ENCODE assay signal across 12 cellular contexts in genomic region chr1:156225677-156226014, GRCh38. TPM values are rescaled to one million over a fixed set of nuclear protein-coding genes. Genes with fewer than 3 reads are reported as not detected.
DNase-seq lines count a peak whose midpoint lies in the region; ATAC-seq, FAIRE-seq and TF ChIP-seq lines count a peak whose summit lies in the region.
"Had no signal": no experiment of that assay in that cellular context is flagged by ENCODE, and none has a peak within 500 bp of the region (broad histone marks: within the 10 kb centered on the region; RNA-seq: fewer than 3 reads in every experiment).

No MANE protein-coding gene starts in this region.

- no peaks in the 10 kb centered on the region for H3K27me3 Mint-ChIP-seq in T-helper 2 cell treated with Interferon-gamma antibody and Interleukin-4, amounts not matched to agents 5 μg/mL and 100 μg/mL, for 36 hours (ENCODE audit: low read depth)
- H3K27me3 Mint-ChIP-seq in GM23338 (ENCODE audit: insufficient read depth, low read depth, poor library complexity) = no peaks in the 10 kb centered on the region
- no peaks in the 10 kb centered on the region for H3K27me3 Mint-ChIP-seq in activated CD8-positive, alpha-beta T cell treated with anti-CD3 and anti-CD28 coated beads, Interleukin-2, amount 10 ng/mL, durations not matched to agents 7 days and 5 days (ENCODE audit: low read depth)
- H3K27me3 Mint-ChIP-seq in natural killer cell treated with Interleukin-12 subunit alpha and Interleukin-12 subunit beta and Interleukin-15 and Interleukin-18, amount 100 ng/mL, for 72 hours = no peaks in the 10 kb centered on the region
- H3K27me3 Mint-ChIP-seq: dendritic cell treated with granulocyte-macrophage colony-stimulating factor and Interleukin-4, amounts not matched to agents 40 ng/mL and 50 ng/mL, for 4 days had no signal

- no peak for FAIRE-seq in frontal cortex (lab: Jason Lieb, UNC)

- H3K4me3 ChIP-seq in GM23338 (no peak overlapping the region), left ventricle myocardium inferior (no peak overlapping the region)
- H3K4me3 ChIP-seq: SJCRH30, tibial nerve had no signal

- H3K9me3 ChIP-seq in left ventricle myocardium inferior (replicated peaks) = no peaks in the 10 kb centered on the region
- H3K9me3 ChIP-seq: SJCRH30, tibial nerve had no signal

- 0 out of 2 replicates have a peak, but pooled peaks cover 3% of the 10 kb centered on the region for H4K20me1 ChIP-seq in GM23338 (replicated peaks; ENCODE audit: insufficient read depth)

- H3K4me2 ChIP-seq in GM23338 = no peak overlapping the region

- ATAC-seq in GM23338 (no peak), HG03342 (IDR thresholded peaks at IDR 0.05; ENCODE audit: unreplicated experiment) (no peak)
- ATAC-seq in activated CD8-positive, alpha-beta T cell treated with anti-CD3 and anti-CD28 coated beads, Interleukin-2, amount 10 ng/mL, durations not matched to agents 7 days and 5 days = no peak
- no peak for ATAC-seq in natural killer cell treated with Interleukin-12 subunit alpha and Interleukin-12 subunit beta and Interleukin-15 and Interleukin-18, amount 100 ng/mL, for 72 hours

- no peak for DNase-seq in T-helper 2 cell treated with Interferon-gamma antibody and Interleukin-4, amounts not matched to agents 5 μg/mL and 100 μg/mL, for 36 hours (ENCODE audit: low spot score)
- DNase-seq in T-helper 2 cell (no peak), GM23338 (ENCODE audit: low spot score) (no peak), frontal cortex (ENCODE audit: low spot score in 2 of 2) (no peak), left ventricle myocardium inferior (no peak)
- DNase-seq in activated CD8-positive, alpha-beta T cell treated with anti-CD3 and anti-CD28 coated beads, Interleukin-2, amount 10 ng/mL, durations not matched to agents 7 days and 5 days = no peak
- DNase-seq in natural killer cell treated with Interleukin-12 subunit alpha and Interleukin-12 subunit beta and Interleukin-15 and Interleukin-18, amount 100 ng/mL, for 72 hours (ENCODE audit: low spot score) = no peak

- POLR2A ChIA-PET in activated CD8-positive, alpha-beta T cell treated with anti-CD3 and anti-CD28 coated beads, Interleukin-2, amount 10 ng/mL, durations not matched to agents 7 days and 5 days (lab: Charles Lee) = interaction anchor here (1.0 to 5.7 kb wide), 10 partner anchors 12 to 85 kb away, joined by 3 to 75 read pairs (median 6); partner anchors contain the start of genes PMF1, SEMA4A, SLC25A44 and SMG5

- H3K27me3 ChIP-seq in GM23338 (ENCODE audit: insufficient read depth) = no peaks in the 10 kb centered on the region
- no peaks in the 10 kb centered on the region for H3K27me3 ChIP-seq in left ventricle myocardium inferior (ENCODE audit: low read depth)
- H3K27me3 ChIP-seq: SJCRH30, tibial nerve had no signal

- no peaks in the 10 kb centered on the region for H3K9me2 ChIP-seq in GM23338 (ENCODE audit: insufficient read depth)

- peaks cover 9% of the 10 kb centered on the region; the same call in 1 of the 2 replicates for H3K79me2 ChIP-seq in GM23338 (replicated peaks; ENCODE audit: insufficient read depth)

- H3K36me3 ChIP-seq in GM23338 (ENCODE audit: insufficient read depth) (peaks cover 17% of the 10 kb centered on the region; the same call in 1 of the 2 replicates), left ventricle myocardium inferior (peaks cover 66% of the 10 kb centered on the region)

- peaks cover 60% of the 10 kb centered on the region for H3K4me1 Mint-ChIP-seq in T-helper 2 cell treated with Interferon-gamma antibody and Interleukin-4, amounts not matched to agents 5 μg/mL and 100 μg/mL, for 36 hours (ENCODE audit: low read depth)
- peaks cover 4% of the 10 kb centered on the region; the same call in 2 of the 3 replicates for H3K4me1 Mint-ChIP-seq in GM23338
- peaks cover 54% of the 10 kb centered on the region for H3K4me1 Mint-ChIP-seq in activated CD8-positive, alpha-beta T cell treated with anti-CD3 and anti-CD28 coated beads, Interleukin-2, amount 10 ng/mL, durations not matched to agents 7 days and 5 days (ENCODE audit: low read depth)
- H3K4me1 Mint-ChIP-seq in natural killer cell treated with Interleukin-12 subunit alpha and Interleukin-12 subunit beta and Interleukin-15 and Interleukin-18, amount 100 ng/mL, for 72 hours (ENCODE audit: low read depth in 2 of 2) = peaks cover 52 to 57% of the 10 kb centered on the region in 2 donors

- H3F3A ChIP-seq in GM23338 (replicated peaks; ENCODE audit: low read depth) = peaks cover 20% of the 10 kb centered on the region

- TF ChIP-seq CTCF in GM23338 (conservative IDR thresholded peaks at IDR 0.05; ENCODE audit: low read depth in 2 of 2) = no peak
- TF ChIP-seq CTCF in left ventricle myocardium inferior (IDR thresholded peaks at IDR 0.05; ENCODE audit: borderline replicate concordance) = no peak

- peaks cover 58% of the 10 kb centered on the region for H3K36me3 Mint-ChIP-seq in T-helper 2 cell treated with Interferon-gamma antibody and Interleukin-4, amounts not matched to agents 5 μg/mL and 100 μg/mL, for 36 hours (ENCODE audit: low read depth)
- peaks cover 55% of the 10 kb centered on the region for H3K36me3 Mint-ChIP-seq in GM23338 (ENCODE audit: low read depth)
- H3K36me3 Mint-ChIP-seq in activated CD8-positive, alpha-beta T cell treated with anti-CD3 and anti-CD28 coated beads, Interleukin-2, amount 10 ng/mL, durations not matched to agents 7 days and 5 days (ENCODE audit: low read depth) = peaks cover 59% of the 10 kb centered on the region
- peaks cover 54% of the 10 kb centered on the region for H3K36me3 Mint-ChIP-seq in natural killer cell treated with Interleukin-12 subunit alpha and Interleukin-12 subunit beta and Interleukin-15 and Interleukin-18, amount 100 ng/mL, for 72 hours

- H3K27ac ChIP-seq in GM23338 (ENCODE audit: low read depth) = 0 out of 2 replicates have a peak overlapping the region, but pooled peaks have one; percentile 9
- no peak overlapping the region for H3K27ac ChIP-seq in left ventricle myocardium inferior (replicated peaks)
- H3K27ac ChIP-seq: HL-60, SJCRH30 had no signal

- peak overlapping the region; percentile 68 for H3K4me3 Mint-ChIP-seq in T-helper 2 cell treated with Interferon-gamma antibody and Interleukin-4, amounts not matched to agents 5 μg/mL and 100 μg/mL, for 36 hours
- H3K4me3 Mint-ChIP-seq in GM23338 = no peak overlapping the region
- peak overlapping the region; percentile 63 for H3K4me3 Mint-ChIP-seq in activated CD8-positive, alpha-beta T cell treated with anti-CD3 and anti-CD28 coated beads, Interleukin-2, amount 10 ng/mL, durations not matched to agents 7 days and 5 days
- H3K4me3 Mint-ChIP-seq in natural killer cell treated with Interleukin-12 subunit alpha and Interleukin-12 subunit beta and Interleukin-15 and Interleukin-18, amount 100 ng/mL, for 72 hours = peak overlapping the region; percentile 72
- H3K4me3 Mint-ChIP-seq: dendritic cell treated with granulocyte-macrophage colony-stimulating factor and Interleukin-4, amounts not matched to agents 40 ng/mL and 50 ng/mL, for 4 days had no signal

- H3K27ac Mint-ChIP-seq in T-helper 2 cell treated with Interferon-gamma antibody and Interleukin-4, amounts not matched to agents 5 μg/mL and 100 μg/mL, for 36 hours = peak overlapping the region; percentile 90
- peak overlapping the region; percentile 19 for H3K27ac Mint-ChIP-seq in GM23338
- peak overlapping the region; percentile 92 for H3K27ac Mint-ChIP-seq in activated CD8-positive, alpha-beta T cell treated with anti-CD3 and anti-CD28 coated beads, Interleukin-2, amount 10 ng/mL, durations not matched to agents 7 days and 5 days
- H3K27ac Mint-ChIP-seq in natural killer cell treated with Interleukin-12 subunit alpha and Interleukin-12 subunit beta and Interleukin-15 and Interleukin-18, amount 100 ng/mL, for 72 hours = peak overlapping the region; percentile 87 to 92
- H3K27ac Mint-ChIP-seq: dendritic cell treated with granulocyte-macrophage colony-stimulating factor and Interleukin-4, amounts not matched to agents 40 ng/mL and 50 ng/mL, for 4 days had no signal

- no peak overlapping the region for H2AFZ ChIP-seq in GM23338

- no peaks in the 10 kb centered on the region for H3K9me3 Mint-ChIP-seq in T-helper 2 cell treated with Interferon-gamma antibody and Interleukin-4, amounts not matched to agents 5 μg/mL and 100 μg/mL, for 36 hours
- H3K9me3 Mint-ChIP-seq in GM23338 = no peaks in the 10 kb centered on the region
- no peaks in the 10 kb centered on the region for H3K9me3 Mint-ChIP-seq in activated CD8-positive, alpha-beta T cell treated with anti-CD3 and anti-CD28 coated beads, Interleukin-2, amount 10 ng/mL, durations not matched to agents 7 days and 5 days (ENCODE audit: insufficient read depth)
- H3K9me3 Mint-ChIP-seq in natural killer cell treated with Interleukin-12 subunit alpha and Interleukin-12 subunit beta and Interleukin-15 and Interleukin-18, amount 100 ng/mL, for 72 hours = peaks cover 5% of the 10 kb centered on the region
- H3K9me3 Mint-ChIP-seq: dendritic cell treated with granulocyte-macrophage colony-stimulating factor and Interleukin-4, amounts not matched to agents 40 ng/mL and 50 ng/mL, for 4 days had no signal

- intact Hi-C loops in left ventricle myocardium inferior (cut with micrococcal nuclease) = loop anchor here (5.0 kb wide), 1 partner anchor 133 kb away; no protein-coding TSS in a partner anchor

- H3K4me1 ChIP-seq in GM23338 (ENCODE audit: insufficient read depth) (no peaks in the 10 kb centered on the region), left ventricle myocardium inferior (no peaks in the 10 kb centered on the region)
- H3K4me1 ChIP-seq: SJCRH30 had no signal

- CTCF ChIA-PET in activated CD8-positive, alpha-beta T cell treated with anti-CD3 and anti-CD28 coated beads, Interleukin-2, amount 10 ng/mL, durations not matched to agents 7 days and 5 days (lab: Charles Lee) = interaction anchor here (0.6 to 10.4 kb wide), 38 partner anchors 8 to 160 kb away, joined by 3 to 254 read pairs (median 5); partner anchors contain the start of genes PMF1, SEMA4A, SLC25A44 and SMG5

RNA-seq across cellular contexts. Expression of gene PMF1, which starts 12.8 kb away (rescaled TPM):
- total RNA-seq in GM23338 (2014; rRNA removed; shearing (Covaris generic)) = 86.1 and 112 TPM in 2 replicates
- polyA plus RNA-seq in GM23338 (2016; fragmentation: Nextera tagmentation; extraction: Ambion mirVana) = 118 and 120 TPM in 2 replicates
- 10 to 100 TPM; 72.3 to 77.3 TPM for total RNA-seq in activated CD8-positive, alpha-beta T cell treated with anti-CD3 and anti-CD28 coated beads, Interleukin-2, amount 10 ng/mL, durations not matched to agents 7 days and 5 days
- total RNA-seq in natural killer cell treated with Interleukin-12 subunit alpha and Interleukin-12 subunit beta and Interleukin-15 and Interleukin-18, amount 100 ng/mL, for 72 hours = 100 to 1,000 TPM in 1 of 2 donors, 10 to 100 TPM in 1; 90.6 to 105 TPM
- total RNA-seq in frontal cortex (26.5 TPM), left ventricle myocardium inferior (55.8 TPM)

RNA-seq across cellular contexts. Expression of gene BGLAP, which starts 16.3 kb away (rescaled TPM):
- 0.42 and 2.7 TPM in 2 replicates for total RNA-seq in GM23338 (2014; rRNA removed; shearing (Covaris generic))
- 0.36 and 1.2 TPM in 2 replicates for polyA plus RNA-seq in GM23338 (2016; fragmentation: Nextera tagmentation; extraction: Ambion mirVana)
- total RNA-seq in activated CD8-positive, alpha-beta T cell treated with anti-CD3 and anti-CD28 coated beads, Interleukin-2, amount 10 ng/mL, durations not matched to agents 7 days and 5 days = 1 to 10 TPM; 2.8 TPM
- 1 to 10 TPM; 1.8 to 2.3 TPM for total RNA-seq in natural killer cell treated with Interleukin-12 subunit alpha and Interleukin-12 subunit beta and Interleukin-15 and Interleukin-18, amount 100 ng/mL, for 72 hours
- total RNA-seq in frontal cortex (not detected), left ventricle myocardium inferior (0.30 TPM)

RNA-seq across cellular contexts. Expression of gene PAQR6, which starts 22.2 kb away (rescaled TPM):
- total RNA-seq in GM23338 (2014; rRNA removed; shearing (Covaris generic)) = 3.3 and 4.2 TPM in 2 replicates
- polyA plus RNA-seq in GM23338 (2016; fragmentation: Nextera tagmentation; extraction: Ambion mirVana) = 2.4 and 2.6 TPM in 2 replicates
- 1 to 10 TPM; 8.6 to 9.9 TPM for total RNA-seq in activated CD8-positive, alpha-beta T cell treated with anti-CD3 and anti-CD28 coated beads, Interleukin-2, amount 10 ng/mL, durations not matched to agents 7 days and 5 days
- 1 to 10 TPM; 5.9 to 9.5 TPM for total RNA-seq in natural killer cell treated with Interleukin-12 subunit alpha and Interleukin-12 subunit beta and Interleukin-15 and Interleukin-18, amount 100 ng/mL, for 72 hours
- total RNA-seq in frontal cortex (7.7 TPM), left ventricle myocardium inferior (0.47 TPM)

RNA-seq across cellular contexts. Expression of gene SLC25A44, which starts 31.7 kb away (rescaled TPM):
- total RNA-seq in GM23338 (2014; rRNA removed; shearing (Covaris generic)) = 19.9 and 25.1 TPM in 2 replicates
- polyA plus RNA-seq in GM23338 (2016; fragmentation: Nextera tagmentation; extraction: Ambion mirVana) = 7.0 and 7.6 TPM in 2 replicates
- 10 to 100 TPM; 31.8 to 33.8 TPM for total RNA-seq in activated CD8-positive, alpha-beta T cell treated with anti-CD3 and anti-CD28 coated beads, Interleukin-2, amount 10 ng/mL, durations not matched to agents 7 days and 5 days
- 10 to 100 TPM; 54.4 to 56.6 TPM for total RNA-seq in natural killer cell treated with Interleukin-12 subunit alpha and Interleukin-12 subunit beta and Interleukin-15 and Interleukin-18, amount 100 ng/mL, for 72 hours
- total RNA-seq in frontal cortex (8.6 TPM), left ventricle myocardium inferior (14.4 TPM)

RNA-seq across cellular contexts. Expression of gene SMG5, which starts 57.0 kb away (rescaled TPM):
- 109 and 118 TPM in 2 replicates for total RNA-seq in GM23338 (2014; rRNA removed; shearing (Covaris generic))
- 21.3 and 25.9 TPM in 2 replicates for polyA plus RNA-seq in GM23338 (2016; fragmentation: Nextera tagmentation; extraction: Ambion mirVana)
- 10 to 100 TPM; 75.2 to 78.2 TPM for total RNA-seq in activated CD8-positive, alpha-beta T cell treated with anti-CD3 and anti-CD28 coated beads, Interleukin-2, amount 10 ng/mL, durations not matched to agents 7 days and 5 days
- total RNA-seq in natural killer cell treated with Interleukin-12 subunit alpha and Interleukin-12 subunit beta and Interleukin-15 and Interleukin-18, amount 100 ng/mL, for 72 hours = 100 to 1,000 TPM in 1 of 2 donors, 10 to 100 TPM in 1; 89.3 to 130 TPM
- total RNA-seq in frontal cortex (27.3 TPM), left ventricle myocardium inferior (91.1 TPM)

Comparison
In these comparisons a context has a peak if more than half of its experiments do, and no peak if none do; other contexts are left out.
1. H3K27ac Mint-ChIP-seq: peak in every context shown above with its lines; median percentile 92 in activated CD8-positive, alpha-beta T cell treated with anti-CD3 and anti-CD28 coated beads, Interleukin-2, amount 10 ng/mL, durations not matched to agents 7 days and 5 days; 90 in T-helper 2 cell treated with Interferon-gamma antibody and Interleukin-4, amounts not matched to agents 5 μg/mL and 100 μg/mL, for 36 hours; 90 in natural killer cell treated with Interleukin-12 subunit alpha and Interleukin-12 subunit beta and Interleukin-15 and Interleukin-18, amount 100 ng/mL, for 72 hours; 19 in GM23338.